In the genomic region with DNA sequence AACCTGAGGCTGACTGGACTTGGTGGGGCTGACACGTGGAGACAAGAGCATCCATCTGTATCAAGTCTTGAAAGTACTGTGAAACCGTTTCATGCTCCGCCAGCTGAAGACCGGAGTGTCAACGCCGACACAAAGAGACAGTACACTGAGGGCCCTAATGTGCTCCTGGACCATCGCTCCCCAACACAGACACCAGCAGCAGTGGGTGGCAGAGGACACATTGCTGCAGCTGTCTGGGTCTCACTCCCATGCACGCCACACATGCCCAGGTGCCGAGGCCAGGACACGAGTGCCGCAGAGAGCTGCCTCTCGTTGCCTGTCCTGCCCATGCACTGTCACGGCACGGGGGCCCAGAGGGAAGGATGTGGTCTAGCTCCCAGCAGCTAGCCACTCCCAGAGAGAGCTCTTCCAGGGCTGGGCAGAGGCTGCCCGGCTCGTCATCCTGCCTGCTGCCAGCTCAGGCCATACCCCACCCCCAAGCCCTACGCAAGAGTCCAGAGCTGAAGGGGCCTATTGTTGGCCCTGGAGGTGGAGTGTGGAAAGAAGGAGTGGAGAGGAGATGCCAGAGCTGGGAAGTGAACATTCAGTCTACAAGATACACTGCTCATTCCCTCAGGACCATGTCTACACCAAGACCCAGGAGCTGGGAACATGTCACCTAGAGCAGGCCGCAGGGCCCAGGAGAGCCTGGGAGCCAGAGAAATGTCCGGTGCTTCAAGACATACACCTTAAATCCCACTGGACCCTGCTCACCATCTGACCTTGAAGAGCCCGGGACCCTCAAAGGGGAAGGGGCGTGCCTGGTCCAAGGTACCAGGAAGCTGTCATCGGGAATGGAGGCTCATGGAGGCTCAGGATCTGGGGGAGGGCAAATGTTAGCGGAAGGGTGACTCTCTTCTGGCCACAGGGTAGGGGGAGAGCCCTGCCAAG, we compare ENCODE assay signal across 1 cellular context.
TF ChIP-seq lines count a peak whose summit lies in the region.

No MANE protein-coding gene starts in this region.

TF ChIP-seq in GM23338, 12 proteins besides CTCF, POLR2A, EP300 and RAD21 (continued from another document):
- TF ChIP-seq, protein P1, sequence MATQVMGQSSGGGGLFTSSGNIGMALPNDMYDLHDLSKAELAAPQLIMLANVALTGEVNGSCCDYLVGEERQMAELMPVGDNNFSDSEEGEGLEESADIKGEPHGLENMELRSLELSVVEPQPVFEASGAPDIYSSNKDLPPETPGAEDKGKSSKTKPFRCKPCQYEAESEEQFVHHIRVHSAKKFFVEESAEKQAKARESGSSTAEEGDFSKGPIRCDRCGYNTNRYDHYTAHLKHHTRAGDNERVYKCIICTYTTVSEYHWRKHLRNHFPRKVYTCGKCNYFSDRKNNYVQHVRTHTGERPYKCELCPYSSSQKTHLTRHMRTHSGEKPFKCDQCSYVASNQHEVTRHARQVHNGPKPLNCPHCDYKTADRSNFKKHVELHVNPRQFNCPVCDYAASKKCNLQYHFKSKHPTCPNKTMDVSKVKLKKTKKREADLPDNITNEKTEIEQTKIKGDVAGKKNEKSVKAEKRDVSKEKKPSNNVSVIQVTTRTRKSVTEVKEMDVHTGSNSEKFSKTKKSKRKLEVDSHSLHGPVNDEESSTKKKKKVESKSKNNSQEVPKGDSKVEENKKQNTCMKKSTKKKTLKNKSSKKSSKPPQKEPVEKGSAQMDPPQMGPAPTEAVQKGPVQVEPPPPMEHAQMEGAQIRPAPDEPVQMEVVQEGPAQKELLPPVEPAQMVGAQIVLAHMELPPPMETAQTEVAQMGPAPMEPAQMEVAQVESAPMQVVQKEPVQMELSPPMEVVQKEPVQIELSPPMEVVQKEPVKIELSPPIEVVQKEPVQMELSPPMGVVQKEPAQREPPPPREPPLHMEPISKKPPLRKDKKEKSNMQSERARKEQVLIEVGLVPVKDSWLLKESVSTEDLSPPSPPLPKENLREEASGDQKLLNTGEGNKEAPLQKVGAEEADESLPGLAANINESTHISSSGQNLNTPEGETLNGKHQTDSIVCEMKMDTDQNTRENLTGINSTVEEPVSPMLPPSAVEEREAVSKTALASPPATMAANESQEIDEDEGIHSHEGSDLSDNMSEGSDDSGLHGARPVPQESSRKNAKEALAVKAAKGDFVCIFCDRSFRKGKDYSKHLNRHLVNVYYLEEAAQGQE (IDR thresholded peaks at IDR 0.05; ENCODE audit: unreplicated experiment), result no peak
- no peak for TF ChIP-seq ZNF331 (CRISPR knock-in tag; IDR thresholded peaks at IDR 0.05; ENCODE audit: low read depth)
- no peak for TF ChIP-seq JUNB (IDR thresholded peaks at IDR 0.05; ENCODE audit: unreplicated experiment)
- TF ChIP-seq STAT1 (IDR thresholded peaks at IDR 0.05; ENCODE audit: unreplicated experiment), result no peak
